In genomic region chr1:200921571-200922110, GRCh38 we compare ENCODE assay signal across 19 cellular contexts. TPM values are rescaled to one million over a fixed set of nuclear protein-coding genes. Genes with fewer than 3 reads are reported as not detected.
DNase-seq lines count a peak whose midpoint lies in the region; ATAC-seq and TF ChIP-seq lines count a peak whose summit lies in the region.
"Had no signal": no experiment of that assay in that cellular context is flagged by ENCODE, and none has a peak within 500 bp of the region (broad histone marks: within the 10 kb centered on the region; RNA-seq: fewer than 3 reads in every experiment).

No MANE protein-coding gene starts in this region.

- H3K27ac Mint-ChIP-seq in chondrocyte (ENCODE audit: unreplicated experiment) (no peak overlapping the region), neural progenitor cell (peak overlapping the region; percentile 3)
- H3K27ac Mint-ChIP-seq: CD8-positive, alpha-beta T cell had no signal

- no peaks in the 10 kb centered on the region for H4K20me1 ChIP-seq in neural progenitor cell (ENCODE audit: low read depth)

- DNase-seq in cardiac septum (ENCODE audit: low spot score) (peak; percentile 53), right cardiac atrium (no peak), chondrocyte (ENCODE audit: low spot score) (peak; percentile 49), neural progenitor cell (ENCODE audit: low spot score) (peak; percentile 61), NCI-H187 (lab: John Stamatoyannopoulos, UW) (no peak)
- DNase-seq: CD8-positive, alpha-beta T cell; COR-L47; DND-41; GF-D8; GOT3; H9; IMR-90 had no signal

- H3K9me3 ChIP-seq in right cardiac atrium (ENCODE audit: control insufficient read depth, low read length), result no peaks in the 10 kb centered on the region
- H3K9me3 ChIP-seq in neural progenitor cell (ENCODE audit: low read depth), result no peaks in the 10 kb centered on the region
- H3K9me3 ChIP-seq: A549 had no signal

- H3K4me1 Mint-ChIP-seq in chondrocyte (ENCODE audit: low read depth) (peaks cover 34% of the 10 kb centered on the region), neural progenitor cell (peaks cover 3% of the 10 kb centered on the region)

- H3K9ac ChIP-seq in neural progenitor cell, result no peak overlapping the region

- H3K27ac ChIP-seq in right cardiac atrium (ENCODE audit: low read length), result no peak overlapping the region
- no peak overlapping the region for H3K27ac ChIP-seq in neural progenitor cell

- no peaks in the 10 kb centered on the region for H3K27me3 ChIP-seq in right cardiac atrium (ENCODE audit: control insufficient read depth, insufficient read depth)
- no peaks in the 10 kb centered on the region for H3K27me3 ChIP-seq in neural progenitor cell

- H2AFZ ChIP-seq in neural progenitor cell (replicated peaks), result no peak overlapping the region

- whole genome bisulfite sequencing in right cardiac atrium, result 83% methylated on average over 9 of the region's 9 CpGs

- intact Hi-C loops in cardiac septum (cut with DNase I), result no loop called here
- intact Hi-C loops in right cardiac atrium (cut with DNase I), result no loop called here

- peak overlapping the region; percentile 25 for H3K4me2 ChIP-seq in neural progenitor cell
- H3K4me2 ChIP-seq: A549 had no signal

- H3F3A ChIP-seq in neural progenitor cell (ENCODE audit: low read depth), result peaks cover 15% of the 10 kb centered on the region

- TF ChIP-seq CTCF in chondrocyte (IDR thresholded peaks at IDR 0.05), result no peak
- TF ChIP-seq CTCF in neural progenitor cell (IDR thresholded peaks at IDR 0.05), result no peak

- H3K36me3 Mint-ChIP-seq in chondrocyte (ENCODE audit: low read depth), result no peaks in the 10 kb centered on the region
- no peaks in the 10 kb centered on the region for H3K36me3 Mint-ChIP-seq in neural progenitor cell
- H3K36me3 Mint-ChIP-seq: CD14-positive monocyte; CD8-positive, alpha-beta T cell had no signal

- H3K27me3 Mint-ChIP-seq in chondrocyte (ENCODE audit: low read depth), result no peaks in the 10 kb centered on the region
- peaks cover 3% of the 10 kb centered on the region for H3K27me3 Mint-ChIP-seq in neural progenitor cell (ENCODE audit: insufficient read depth, low read depth)

- H3K4me3 Mint-ChIP-seq in chondrocyte (ENCODE audit: unreplicated experiment) (no peak overlapping the region), neural progenitor cell (no peak overlapping the region)
- H3K4me3 Mint-ChIP-seq: CD14-positive monocyte; CD8-positive, alpha-beta T cell; H9 had no signal

- H3K9me3 Mint-ChIP-seq in chondrocyte (ENCODE audit: low read depth), result no peaks in the 10 kb centered on the region
- H3K9me3 Mint-ChIP-seq in neural progenitor cell, result no peaks in the 10 kb centered on the region
- H3K9me3 Mint-ChIP-seq: CD14-positive monocyte; CD8-positive, alpha-beta T cell; H9 had no signal

- H3K4me3 ChIP-seq in right cardiac atrium (ENCODE audit: low read length) (no peak overlapping the region), neural progenitor cell (no peak overlapping the region)
- H3K4me3 ChIP-seq: A549 had no signal

- H3K36me3 ChIP-seq in neural progenitor cell, result no peaks in the 10 kb centered on the region

- ATAC-seq in right cardiac atrium (no peak), GM21447 (IDR thresholded peaks at IDR 0.05; ENCODE audit: unreplicated experiment) (no peak), HG02970 (IDR thresholded peaks at IDR 0.05; ENCODE audit: low FRiP score, unreplicated experiment) (no peak)
- ATAC-seq: A549; CD8-positive, alpha-beta T cell had no signal

- H3K4me1 ChIP-seq in right cardiac atrium (ENCODE audit: control insufficient read depth, insufficient read depth, low read length) (no peaks in the 10 kb centered on the region), neural progenitor cell (peaks cover 13% of the 10 kb centered on the region)

- H3K79me2 ChIP-seq in neural progenitor cell (ENCODE audit: low read depth), result no peaks in the 10 kb centered on the region

RNA-seq across cellular contexts. Expression of gene INAVA, which starts 26.9 kb away (rescaled TPM):
- total RNA-seq in cardiac septum (0.27 TPM), right cardiac atrium (not detected), chondrocyte (3.8 to 6.8 TPM (median 5.0 TPM) in 3 replicates), neural progenitor cell (ENCODE audit: low replicate concordance) (23.7 and 63.1 TPM in 2 replicates)
- not detected for polyA plus RNA-seq in right cardiac atrium
- total RNA-seq: CD8-positive, alpha-beta T cell had no signal
- polyA plus RNA-seq: CD14-positive monocyte had no signal

RNA-seq across cellular contexts. Expression of gene GPR25, which starts 48.9 kb away (rescaled TPM):
- total RNA-seq in cardiac septum (not detected), right cardiac atrium (not detected), chondrocyte (not detected in 3 replicates), neural progenitor cell (ENCODE audit: low replicate concordance) (not detected in 2 replicates)
- not detected for polyA plus RNA-seq in right cardiac atrium
- total RNA-seq: H9, HT-29, IMR-90 had no signal
- polyA plus RNA-seq: A549, AG04450, BJ, IMR-90 had no signal

Comparison
In these comparisons a context has a peak if more than half of its experiments do, and no peak if none do; other contexts are left out.
1. DNase-seq: peak in cardiac septum (single experiment), chondrocyte (single experiment) and neural progenitor cell (single experiment); none in right cardiac atrium (0 of 3) and NCI-H187 (0 of 2).